13 cellular contexts compared by ENCODE assay signal in genomic region chr6:106381871-106382270, GRCh38. TPM values are rescaled to one million over a fixed set of nuclear protein-coding genes. Genes with fewer than 3 reads are reported as not detected.
DNase-seq lines count a peak whose midpoint lies in the region; ATAC-seq and TF ChIP-seq lines count a peak whose summit lies in the region.
"Had no signal": no experiment of that assay in that cellular context is flagged by ENCODE, and none has a peak within 500 bp of the region (broad histone marks: within the 10 kb centered on the region; RNA-seq: fewer than 3 reads in every experiment).

No MANE protein-coding gene starts in this region.

- no peaks in the 10 kb centered on the region for H3K79me2 ChIP-seq in OCI-LY7 (ENCODE audit: insufficient read depth, low read depth, low read length)

- peaks cover 8% of the 10 kb centered on the region for H3K4me1 Mint-ChIP-seq in activated naive CD8-positive, alpha-beta T cell treated with anti-CD3 and anti-CD28 coated beads, Interleukin-2, amount 10 ng/mL, durations not matched to agents 7 days and 5 days
- H3K4me1 Mint-ChIP-seq in activated naive CD8-positive, alpha-beta T cell treated with anti-CD3 and anti-CD28 coated beads for 36 hours, result peaks cover 6% of the 10 kb centered on the region
- H3K4me1 Mint-ChIP-seq: activated naive CD4-positive, alpha-beta T cell treated with anti-CD3 and anti-CD28 coated beads, Interleukin-2, amount 50 U/mL, for 24 hours had no signal

- POLR2A ChIA-PET in activated naive CD8-positive, alpha-beta T cell treated with anti-CD3 and anti-CD28 coated beads, Interleukin-2, amount 10 ng/mL, durations not matched to agents 7 days and 5 days (lab: Charles Lee), result no interaction called here
- POLR2A ChIA-PET in OCI-LY7 (lab: Charles Lee), result no interaction called here

- no peak for TF ChIP-seq POLR2A in esophagus squamous epithelium (IDR thresholded peaks at IDR 0.05)
- TF ChIP-seq POLR2A in esophagus muscularis mucosa (IDR thresholded peaks at IDR 0.05; ENCODE audit: low read depth), result no peak

- TF ChIP-seq CTCF in OCI-LY7 (conservative IDR thresholded peaks at IDR 0.05; ENCODE audit: low read length), result 0 out of 2 replicates have a peak, but pooled peaks have one; percentile 18
- TF ChIP-seq CTCF in esophagus squamous epithelium (IDR thresholded peaks at IDR 0.05), result peak in 1 of 6 experiments; percentile 9
- no peak for TF ChIP-seq CTCF in esophagus muscularis mucosa (IDR thresholded peaks at IDR 0.05)

- H3K27me3 ChIP-seq in esophagus squamous epithelium (no peaks in the 10 kb centered on the region), esophagus muscularis mucosa (no peaks in the 10 kb centered on the region)

- H3K27ac ChIP-seq in OCI-LY7 (ENCODE audit: low read depth, low read length, poor library complexity, severe bottlenecking) (no peak overlapping the region), esophagus squamous epithelium (peak overlapping the region; percentile 29 to 77 (median 60)), esophagus muscularis mucosa (replicated peaks in 1 of 4) (no peak overlapping the region)

- intact Hi-C loops in OCI-LY7 (cut with micrococcal nuclease; ENCODE audit: unreplicated experiment), result no loop called here
- intact Hi-C loops in esophagus squamous epithelium (cut with DNase I), result no loop called here
- intact Hi-C loops in esophagus muscularis mucosa (cut with DNase I), result no loop called here

- H3K4me3 ChIP-seq in OCI-LY7 (ENCODE audit: low read depth, low read length, poor library complexity, severe bottlenecking) (no peak overlapping the region), esophagus squamous epithelium (no peak overlapping the region), esophagus muscularis mucosa (no peak overlapping the region)

- no peak overlapping the region for H3K4me2 ChIP-seq in OCI-LY7 (ENCODE audit: low read length)

- H3K27me3 Mint-ChIP-seq in activated naive CD8-positive, alpha-beta T cell treated with anti-CD3 and anti-CD28 coated beads, Interleukin-2, amount 10 ng/mL, durations not matched to agents 7 days and 5 days, result peaks cover 5% of the 10 kb centered on the region
- H3K27me3 Mint-ChIP-seq in activated naive CD8-positive, alpha-beta T cell treated with anti-CD3 and anti-CD28 coated beads for 36 hours, result peaks cover 15% of the 10 kb centered on the region
- H3K27me3 Mint-ChIP-seq: activated naive CD4-positive, alpha-beta T cell treated with anti-CD3 and anti-CD28 coated beads, Interleukin-2, amount 50 U/mL, for 24 hours had no signal

- no peak for TF ChIP-seq EP300 in esophagus muscularis mucosa (IDR thresholded peaks at IDR 0.05)

- H3K36me3 ChIP-seq in OCI-LY7 (ENCODE audit: insufficient read depth, low read length), result no peaks in the 10 kb centered on the region
- no peaks in the 10 kb centered on the region for H3K36me3 ChIP-seq in esophagus squamous epithelium
- no peaks in the 10 kb centered on the region for H3K36me3 ChIP-seq in esophagus muscularis mucosa

- ATAC-seq in activated naive CD8-positive, alpha-beta T cell treated with anti-CD3 and anti-CD28 coated beads, Interleukin-2, amount 10 ng/mL, durations not matched to agents 7 days and 5 days (ENCODE audit: low read depth), result peak; percentile 97
- ATAC-seq: stimulated activated naive B cell treated with anti-CD40 and anti-IgM and Interleukin-4, amounts not matched to agents 10 μg/mL and 1 μg/mL and 100 μg/mL, for 72 hours had no signal

- no peaks in the 10 kb centered on the region for H3K9me3 Mint-ChIP-seq in activated naive CD8-positive, alpha-beta T cell treated with anti-CD3 and anti-CD28 coated beads, Interleukin-2, amount 10 ng/mL, durations not matched to agents 7 days and 5 days
- H3K9me3 Mint-ChIP-seq in activated naive CD8-positive, alpha-beta T cell treated with anti-CD3 and anti-CD28 coated beads for 36 hours, result no peaks in the 10 kb centered on the region
- H3K9me3 Mint-ChIP-seq: activated naive CD4-positive, alpha-beta T cell treated with anti-CD3 and anti-CD28 coated beads, Interleukin-2, amount 50 U/mL, for 24 hours; stimulated activated naive B cell treated with anti-CD40 and anti-IgM and Interleukin-4, amounts not matched to agents 10 μg/mL and 1 μg/mL and 100 μg/mL, for 72 hours had no signal

- H3K36me3 Mint-ChIP-seq in activated naive CD8-positive, alpha-beta T cell treated with anti-CD3 and anti-CD28 coated beads, Interleukin-2, amount 10 ng/mL, durations not matched to agents 7 days and 5 days, result no peaks in the 10 kb centered on the region
- no peaks in the 10 kb centered on the region for H3K36me3 Mint-ChIP-seq in activated naive CD8-positive, alpha-beta T cell treated with anti-CD3 and anti-CD28 coated beads for 36 hours
- H3K36me3 Mint-ChIP-seq: activated naive CD4-positive, alpha-beta T cell treated with anti-CD3 and anti-CD28 coated beads, Interleukin-2, amount 50 U/mL, for 24 hours; stimulated activated naive B cell treated with anti-CD40 and anti-IgM and Interleukin-4, amounts not matched to agents 10 μg/mL and 1 μg/mL and 100 μg/mL, for 72 hours had no signal

- H2AFZ ChIP-seq in OCI-LY7 (ENCODE audit: low read length), result peak overlapping the region; percentile 34; the same call in 1 of the 2 replicates

- BruUV-seq in OCI-LY7 (replicated peaks; lab: Mats Ljungman, UMichigan), result no TSS peak

- no peak overlapping the region for H3K27ac Mint-ChIP-seq in activated naive CD8-positive, alpha-beta T cell treated with anti-CD3 and anti-CD28 coated beads, Interleukin-2, amount 10 ng/mL, durations not matched to agents 7 days and 5 days
- no peak overlapping the region for H3K27ac Mint-ChIP-seq in activated naive CD8-positive, alpha-beta T cell treated with anti-CD3 and anti-CD28 coated beads for 36 hours
- H3K27ac Mint-ChIP-seq: activated naive CD4-positive, alpha-beta T cell treated with anti-CD3 and anti-CD28 coated beads, Interleukin-2, amount 50 U/mL, for 24 hours; stimulated activated naive B cell treated with anti-CD40 and anti-IgM and Interleukin-4, amounts not matched to agents 10 μg/mL and 1 μg/mL and 100 μg/mL, for 72 hours had no signal

- DNase-seq in activated naive CD8-positive, alpha-beta T cell treated with anti-CD3 and anti-CD28 coated beads, Interleukin-2, amount 10 ng/mL, durations not matched to agents 7 days and 5 days, result no peak
- no peak for DNase-seq in activated naive CD8-positive, alpha-beta T cell treated with anti-CD3 and anti-CD28 coated beads for 36 hours
- peak; percentile 54 for DNase-seq in OCI-LY7 (ENCODE audit: low spot score)
- no peak for DNase-seq in esophagus squamous epithelium (lab: John Stamatoyannopoulos, UW)
- DNase-seq in ureter (ENCODE audit: low spot score), result peak; percentile 49
- no peak for DNase-seq in esophagus muscularis mucosa (ENCODE audit: extremely low spot score)
- no peak for DNase-seq in activated effector memory CD4-positive, alpha-beta T cell treated with Interleukin-2 at 50 U/mL for 16 hours
- DNase-seq in nucleus accumbens (lab: John Stamatoyannopoulos, UW), result no peak
- DNase-seq: activated CD4-positive, alpha-beta T cell treated with anti-CD3 and anti-CD28 coated beads, Interleukin-2, amount 50 U/mL, for 48 hours; NCI-H2081; stimulated activated CD4-positive, alpha-beta T cell treated with anti-CD3 and anti-CD28 coated beads, Interleukin-4, amount 100 ng/mL, for 1 hour; stimulated activated naive B cell treated with anti-CD40 and anti-IgM and Interleukin-4, amounts not matched to agents 10 μg/mL and 1 μg/mL and 100 μg/mL, for 72 hours had no signal

- no peak overlapping the region for H3K4me3 Mint-ChIP-seq in activated naive CD8-positive, alpha-beta T cell treated with anti-CD3 and anti-CD28 coated beads, Interleukin-2, amount 10 ng/mL, durations not matched to agents 7 days and 5 days
- H3K4me3 Mint-ChIP-seq in activated naive CD8-positive, alpha-beta T cell treated with anti-CD3 and anti-CD28 coated beads for 36 hours, result no peak overlapping the region
- H3K4me3 Mint-ChIP-seq: activated naive CD4-positive, alpha-beta T cell treated with anti-CD3 and anti-CD28 coated beads, Interleukin-2, amount 50 U/mL, for 24 hours; stimulated activated naive B cell treated with anti-CD40 and anti-IgM and Interleukin-4, amounts not matched to agents 10 μg/mL and 1 μg/mL and 100 μg/mL, for 72 hours had no signal

- CTCF ChIA-PET in OCI-LY7 (lab: Charles Lee; ENCODE audit: unreplicated experiment), result no interaction called here

- H4K20me1 ChIP-seq in OCI-LY7 (ENCODE audit: insufficient read depth, low read length), result no peaks in the 10 kb centered on the region

- H3K4me1 ChIP-seq in OCI-LY7 (ENCODE audit: insufficient read depth, low read length, poor library complexity, severe bottlenecking) (peaks cover 7% of the 10 kb centered on the region), esophagus squamous epithelium (peaks cover 16 to 98% (median 22%) of the 10 kb centered on the region in 3 donors), esophagus muscularis mucosa (no peaks in the 10 kb centered on the region)

- 31 to 46% methylated on average over 1 of the region's 1 CpG for WGBS in esophagus squamous epithelium, 2 donors
- 50% methylated on average over 1 of the region's 1 CpG for WGBS in esophagus muscularis mucosa

- H3K9me2 ChIP-seq in OCI-LY7 (ENCODE audit: insufficient read depth, low read length), result no peaks in the 10 kb centered on the region

- no peaks in the 10 kb centered on the region for H3K9me3 ChIP-seq in OCI-LY7 (ENCODE audit: low read length)
- H3K9me3 ChIP-seq in esophagus squamous epithelium, result no peaks in the 10 kb centered on the region
- no peaks in the 10 kb centered on the region for H3K9me3 ChIP-seq in esophagus muscularis mucosa

RNA-seq across cellular contexts. Expression of gene CRYBG1, which starts 21.4 kb away (rescaled TPM):
- 10 to 100 TPM; 34.8 to 37.3 TPM for total RNA-seq in activated naive CD8-positive, alpha-beta T cell treated with anti-CD3 and anti-CD28 coated beads, Interleukin-2, amount 10 ng/mL, durations not matched to agents 7 days and 5 days
- total RNA-seq in activated naive CD8-positive, alpha-beta T cell treated with anti-CD3 and anti-CD28 coated beads for 36 hours, result 10 to 100 TPM; 20.3 to 20.4 TPM
- total RNA-seq in OCI-LY7 (2014; rRNA removed; shearing (Covaris generic)), result 41.7 and 44.7 TPM in 2 replicates
- total RNA-seq in OCI-LY7 (2022) (66.2 and 79.2 TPM in 2 replicates), esophagus squamous epithelium (100 to 1,000 TPM; 119 to 185 (median 153) TPM), ureter (107 TPM), esophagus muscularis mucosa (1 to 10 TPM; 2.1 to 4.5 (median 3.6) TPM)

RNA-seq across cellular contexts. Expression of gene ATG5, which starts 56.3 kb away (rescaled TPM):
- total RNA-seq in activated naive CD8-positive, alpha-beta T cell treated with anti-CD3 and anti-CD28 coated beads, Interleukin-2, amount 10 ng/mL, durations not matched to agents 7 days and 5 days, result 10 to 100 TPM; 25.7 to 28.5 TPM
- 10 to 100 TPM; 36.9 to 41.8 TPM for total RNA-seq in activated naive CD8-positive, alpha-beta T cell treated with anti-CD3 and anti-CD28 coated beads for 36 hours
- 18.8 and 20.6 TPM in 2 replicates for total RNA-seq in OCI-LY7 (2014; rRNA removed; shearing (Covaris generic))
- total RNA-seq in OCI-LY7 (2022) (30.0 and 31.1 TPM in 2 replicates), esophagus squamous epithelium (10 to 100 TPM; 14.6 to 34.9 (median 25.3) TPM), ureter (45.0 TPM), esophagus muscularis mucosa (10 to 100 TPM; 25.3 to 47.8 (median 35.2) TPM)

Comparison
In these comparisons a context has a peak if more than half of its experiments do, and no peak if none do; other contexts are left out.
1. DNase-seq: peak in OCI-LY7 (single experiment) and ureter (single experiment); none in activated naive CD8-positive, alpha-beta T cell treated with anti-CD3 and anti-CD28 coated beads, Interleukin-2, amount 10 ng/mL, durations not matched to agents 7 days and 5 days (single experiment), activated naive CD8-positive, alpha-beta T cell treated with anti-CD3 and anti-CD28 coated beads for 36 hours (single experiment), esophagus squamous epithelium (single experiment), esophagus muscularis mucosa (single experiment), activated effector memory CD4-positive, alpha-beta T cell treated with Interleukin-2 at 50 U/mL for 16 hours (single experiment) and nucleus accumbens (0 of 56).
2. H3K27ac ChIP-seq: peak in esophagus squamous epithelium (4 of 4); none in OCI-LY7 (single experiment) and esophagus muscularis mucosa (0 of 4).